27 cellular contexts compared by ENCODE assay signal in genomic region chr6:3771407-3772011, GRCh38. TPM values are rescaled to one million over a fixed set of nuclear protein-coding genes. Genes with fewer than 3 reads are reported as not detected.
"Had no signal": no experiment of that assay in that cellular context is flagged by ENCODE, and none has a peak within 500 bp of the region (broad histone marks: within the 10 kb centered on the region; RNA-seq: fewer than 3 reads in every experiment).

No MANE protein-coding gene starts in this region.

- H3K4me3 ChIP-seq: breast epithelium, ovary, psoas muscle, smooth muscle cell, vagina had no signal

- H3K4me3 Mint-ChIP-seq: activated CD4-positive, alpha-beta T cell treated with anti-CD3 and anti-CD28 coated beads, Interleukin-2, amount 10 ng/mL, durations not matched to agents 7 days and 5 days; activated CD8-positive, alpha-beta T cell treated with anti-CD3 and anti-CD28 coated beads for 36 hours; activated naive CD4-positive, alpha-beta T cell treated with anti-CD3 and anti-CD28 coated beads, Interleukin-2, amount 50 U/mL, for 24 hours; activated naive CD8-positive, alpha-beta T cell treated with anti-CD3 and anti-CD28 coated beads, Interleukin-2, amount 50 U/mL, for 24 hours; activated T-cell treated with anti-CD3 and anti-CD28 coated beads, Interleukin-2, amount 50 U/mL, for 4 hours; immature natural killer cell; natural killer cell; T-helper 17 cell; type B pancreatic cell had no signal

- H3K36me3 Mint-ChIP-seq: activated naive CD4-positive, alpha-beta T cell treated with anti-CD3 and anti-CD28 coated beads, Interleukin-2, amount 50 U/mL, for 24 hours; immature natural killer cell; natural killer cell; stimulated activated naive B cell treated with anti-CD40 and anti-IgM and Interleukin-4, amounts not matched to agents 10 μg/mL and 1 μg/mL and 100 μg/mL, for 72 hours; type B pancreatic cell had no signal

- H3K4me1 Mint-ChIP-seq: activated CD4-positive, alpha-beta T cell treated with anti-CD3 and anti-CD28 coated beads, Interleukin-2, amount 10 ng/mL, durations not matched to agents 7 days and 5 days; activated naive CD4-positive, alpha-beta T cell treated with anti-CD3 and anti-CD28 coated beads, Interleukin-2, amount 50 U/mL, for 24 hours; immature natural killer cell; natural killer cell; T-helper 17 cell had no signal

- H3K4me1 ChIP-seq: breast epithelium, psoas muscle had no signal

- H3K27ac ChIP-seq: breast epithelium, ovary, psoas muscle, vagina had no signal

- ATAC-seq: activated CD8-positive, alpha-beta T cell treated with anti-CD3 and anti-CD28 coated beads for 36 hours; activated naive CD8-positive, alpha-beta T cell treated with anti-CD3 and anti-CD28 coated beads, Interleukin-2, amount 50 U/mL, for 24 hours; activated T-cell treated with anti-CD3 and anti-CD28 coated beads, Interleukin-2, amount 50 U/mL, for 4 hours; activated T-helper 17 cell treated with anti-CD3 and anti-CD28 coated beads, Interleukin-2, amount 50 U/mL, for 72 hours; esophagus mucosa; left colon; natural killer cell; psoas muscle; stimulated activated naive B cell treated with anti-CD40 and anti-IgM and Interleukin-4, amounts not matched to agents 10 μg/mL and 1 μg/mL and 100 μg/mL, for 72 hours; T-helper 17 cell had no signal

- H3K9me3 Mint-ChIP-seq: activated CD4-positive, alpha-beta T cell treated with anti-CD3 and anti-CD28 coated beads, Interleukin-2, amount 10 ng/mL, durations not matched to agents 7 days and 5 days; activated CD8-positive, alpha-beta T cell treated with anti-CD3 and anti-CD28 coated beads for 36 hours; activated naive CD4-positive, alpha-beta T cell treated with anti-CD3 and anti-CD28 coated beads, Interleukin-2, amount 50 U/mL, for 24 hours; activated naive CD8-positive, alpha-beta T cell treated with anti-CD3 and anti-CD28 coated beads, Interleukin-2, amount 50 U/mL, for 24 hours; activated T-cell treated with anti-CD3 and anti-CD28 coated beads, Interleukin-2, amount 50 U/mL, for 4 hours; activated T-helper 17 cell treated with anti-CD3 and anti-CD28 coated beads, Interleukin-2, amount 50 U/mL, for 72 hours; immature natural killer cell; natural killer cell; stimulated activated naive B cell treated with anti-CD40 and anti-IgM and Interleukin-4, amounts not matched to agents 10 μg/mL and 1 μg/mL and 100 μg/mL, for 72 hours; type B pancreatic cell had no signal

- H3K27me3 Mint-ChIP-seq: type B pancreatic cell had no signal

- H3K27ac Mint-ChIP-seq: activated CD4-positive, alpha-beta T cell treated with anti-CD3 and anti-CD28 coated beads, Interleukin-2, amount 10 ng/mL, durations not matched to agents 7 days and 5 days; activated CD8-positive, alpha-beta T cell treated with anti-CD3 and anti-CD28 coated beads for 36 hours; activated naive CD4-positive, alpha-beta T cell treated with anti-CD3 and anti-CD28 coated beads, Interleukin-2, amount 50 U/mL, for 24 hours; activated naive CD8-positive, alpha-beta T cell treated with anti-CD3 and anti-CD28 coated beads, Interleukin-2, amount 50 U/mL, for 24 hours; activated T-helper 17 cell treated with anti-CD3 and anti-CD28 coated beads, Interleukin-2, amount 50 U/mL, for 72 hours; immature natural killer cell; natural killer cell; T-helper 17 cell; type B pancreatic cell had no signal

- DNase-seq: activated CD4-positive, alpha-beta T cell treated with anti-CD3 and anti-CD28 coated beads for 1 hour; activated CD4-positive, alpha-beta T cell treated with anti-CD3 and anti-CD28 coated beads, Interleukin-2, amount 10 ng/mL, durations not matched to agents 7 days and 5 days; activated CD8-positive, alpha-beta T cell treated with anti-CD3 and anti-CD28 coated beads for 36 hours; activated naive CD8-positive, alpha-beta T cell treated with anti-CD3 and anti-CD28 coated beads, Interleukin-2, amount 50 U/mL, for 24 hours; activated T-cell treated with anti-CD3 and anti-CD28 coated beads, Interleukin-2, amount 50 U/mL, for 4 hours; central memory CD4-positive, alpha-beta T cell; foreskin fibroblast; head of caudate nucleus; hippocampal formation; immature natural killer cell; kidney; left colon; natural killer cell; ovary; psoas muscle; stimulated activated CD4-positive, alpha-beta T cell treated with anti-CD3 and anti-CD28 coated beads, Interleukin-1b, Interleukin-23, amount 100 ng/mL, for 48 hours; stimulated activated CD4-positive, alpha-beta T cell treated with anti-CD3 and anti-CD28 coated beads, Interleukin-4, amount 100 ng/mL, for 4 hours; stimulated activated CD8-positive, alpha-beta memory T cell treated with anti-CD3 and anti-CD28 coated beads, Interleukin-4, amount 100 ng/mL, for 48 hours; stimulated activated naive B cell treated with anti-CD40 and anti-IgM and Interleukin-4, amounts not matched to agents 10 μg/mL and 1 μg/mL and 100 μg/mL, for 72 hours; T-helper 17 cell had no signal

- H3K36me3 ChIP-seq: breast epithelium, ovary, vagina had no signal

- H3K4me2 ChIP-seq: smooth muscle cell had no signal

- H3K27me3 ChIP-seq: breast epithelium, ovary, vagina had no signal

RNA-seq across cellular contexts. Expression of gene PXDC1, which starts 20.0 kb away (rescaled TPM):
- polyA plus RNA-seq: immature natural killer cell had no signal
